8 cellular contexts compared by ENCODE assay signal in the genomic region with DNA sequence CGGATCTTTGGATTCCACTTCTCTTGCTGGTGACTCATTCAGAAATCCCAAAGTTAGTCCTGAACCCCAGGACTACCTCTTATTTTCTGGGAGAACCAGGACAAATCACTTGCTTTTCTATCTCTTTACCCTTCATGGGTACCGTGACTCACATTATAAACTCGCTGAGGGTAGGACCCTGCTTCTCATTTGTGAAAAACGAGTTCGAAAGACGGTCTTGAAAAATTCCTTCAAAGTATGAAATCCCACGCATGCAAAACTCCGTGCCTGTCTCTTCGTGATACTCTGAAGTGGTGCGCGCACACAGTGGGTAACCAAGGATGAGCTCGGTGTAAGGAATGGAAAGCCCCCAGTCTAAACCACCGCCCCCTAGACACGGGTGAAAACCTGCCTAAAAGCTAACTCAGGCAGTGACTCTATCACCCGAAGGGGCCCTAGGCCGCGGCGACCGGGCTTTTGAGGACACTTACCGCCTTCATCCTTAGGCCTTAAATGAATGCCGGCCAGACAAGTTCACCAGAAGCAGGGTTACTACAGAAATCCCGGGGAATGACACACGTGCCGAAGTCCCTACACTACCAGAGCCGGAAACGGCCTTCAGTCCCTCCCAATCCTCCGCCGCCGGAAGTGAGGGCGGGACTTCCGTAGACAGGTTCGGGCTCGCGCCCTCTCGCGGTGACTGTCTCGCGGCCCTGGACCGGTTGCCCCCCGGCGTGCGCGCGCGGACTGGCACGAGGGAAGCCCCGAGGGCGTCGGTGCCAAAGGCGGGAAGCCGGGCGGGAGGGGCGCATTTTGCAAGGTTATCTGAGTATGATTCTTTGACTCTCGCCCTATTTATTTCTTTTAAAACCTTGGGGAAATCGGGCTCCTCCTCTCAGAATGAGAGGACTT. TPM values are rescaled to one million over a fixed set of nuclear protein-coding genes. Genes with fewer than 3 reads are reported as not detected.
DNase-seq lines count a peak whose midpoint lies in the region; ATAC-seq and TF ChIP-seq lines count a peak whose summit lies in the region.

A gene with protein sequence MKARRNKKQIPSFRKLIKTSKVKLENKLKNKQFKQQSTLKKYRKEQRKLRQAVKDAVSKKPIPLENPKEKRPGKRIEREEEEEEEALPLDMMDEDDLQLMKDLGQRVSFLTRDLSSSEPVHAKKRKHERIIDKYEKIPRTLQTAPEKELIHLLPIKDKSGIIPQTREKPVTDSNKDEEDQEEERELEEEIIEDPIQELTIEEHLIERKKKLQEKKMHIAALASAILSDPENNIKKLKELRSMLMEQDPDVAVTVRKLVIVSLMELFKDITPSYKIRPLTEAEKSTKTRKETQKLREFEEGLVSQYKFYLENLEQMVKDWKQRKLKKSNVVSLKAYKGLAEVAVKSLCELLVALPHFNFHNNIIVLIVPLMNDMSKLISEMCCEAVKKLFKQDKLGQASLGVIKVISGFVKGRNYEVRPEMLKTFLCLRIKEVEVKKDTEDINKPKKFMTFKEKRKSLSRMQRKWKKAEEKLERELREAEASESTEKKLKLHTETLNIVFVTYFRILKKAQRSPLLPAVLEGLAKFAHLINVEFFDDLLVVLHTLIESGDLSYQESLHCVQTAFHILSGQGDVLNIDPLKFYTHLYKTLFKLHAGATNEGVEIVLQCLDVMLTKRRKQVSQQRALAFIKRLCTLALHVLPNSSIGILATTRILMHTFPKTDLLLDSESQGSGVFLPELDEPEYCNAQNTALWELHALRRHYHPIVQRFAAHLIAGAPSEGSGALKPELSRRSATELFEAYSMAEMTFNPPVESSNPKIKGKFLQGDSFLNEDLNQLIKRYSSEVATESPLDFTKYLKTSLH (minus strand): TSS at position 580 of the 891 bp plus-strand sequence. CDS start 101 bp downstream, at position 479.

- peak within 1 kb of the TSS; percentile 80 for H3K4me2 ChIP-seq in DND-41 (ENCODE audit: insufficient read depth, low read length)

- H3K9me3 Mint-ChIP-seq in activated T-cell treated with anti-CD3 and anti-CD28 coated beads, Interleukin-2, amount 50 U/mL, for 72 hours, result no peaks in the 10 kb centered on the region

- peaks cover 17% of the 10 kb centered on the region for H3K27me3 Mint-ChIP-seq in activated T-cell treated with anti-CD3 and anti-CD28 coated beads, Interleukin-2, amount 50 U/mL, for 72 hours (ENCODE audit: low read depth)

- peak within 1 kb of the TSS; percentile 77 for H2AFZ ChIP-seq in DND-41 (ENCODE audit: low read depth, low read length)

- H3K4me3 ChIP-seq in DND-41 (ENCODE audit: low read depth in 1 of 2, low read length in 2 of 2) (peak within 1 kb of the TSS; percentile 57 to 68), Peyer's patch (peak within 1 kb of the TSS; percentile 56 to 63 (median 60)), esophagus squamous epithelium (peak within 1 kb of the TSS; percentile 57 to 94 (median 64))

- ATAC-seq in DND-41 (ENCODE audit: insufficient read depth, low read depth) (peak; percentile 96), GM21723 (IDR thresholded peaks at IDR 0.05; ENCODE audit: unreplicated experiment) (peak; percentile 100)
- ATAC-seq in activated T-cell treated with anti-CD3 and anti-CD28 coated beads, Interleukin-2, amount 50 U/mL, for 72 hours (replicated peaks in 1 of 2), result peak; percentile 99

- peaks cover 11 to 23% of the 10 kb centered on the region in 2 donors for H3K36me3 Mint-ChIP-seq in activated T-cell treated with anti-CD3 and anti-CD28 coated beads, Interleukin-2, amount 50 U/mL, for 72 hours (ENCODE audit: insufficient read depth in 2 of 2)

- H3K27ac Mint-ChIP-seq in activated T-cell treated with anti-CD3 and anti-CD28 coated beads, Interleukin-2, amount 50 U/mL, for 72 hours, result peak within 1 kb of the TSS; percentile 97

- peak in 1 of 2 donors; percentile 30 for TF ChIP-seq POLR2A in Peyer's patch (IDR thresholded peaks at IDR 0.05)
- no peak for TF ChIP-seq POLR2A in esophagus squamous epithelium (IDR thresholded peaks at IDR 0.05)

- H3K9ac ChIP-seq in DND-41 (ENCODE audit: low read depth, low read length), result peak within 1 kb of the TSS; percentile 63

- H3K4me3 Mint-ChIP-seq in activated T-cell treated with anti-CD3 and anti-CD28 coated beads, Interleukin-2, amount 50 U/mL, for 72 hours, result peak within 1 kb of the TSS; percentile 94 to 99

- WGBS in esophagus squamous epithelium, 2 donors, result 0 to 1% methylated on average over 36 to 51 of the region's 55 CpGs

- H3K9me3 ChIP-seq in DND-41 (ENCODE audit: insufficient read depth, low read length, severe bottlenecking), result no peaks in the 10 kb centered on the region
- no peaks in the 10 kb centered on the region for H3K9me3 ChIP-seq in Peyer's patch
- no peaks in the 10 kb centered on the region for H3K9me3 ChIP-seq in esophagus squamous epithelium

- H3K36me3 ChIP-seq in DND-41 (ENCODE audit: insufficient read depth, low read length), result peaks cover 2% of the 10 kb centered on the region; the same call in 1 of the 2 replicates
- H3K36me3 ChIP-seq in Peyer's patch, result no peaks in the 10 kb centered on the region
- peaks cover 0 to 31% (median 0%) of the 10 kb centered on the region in 3 donors for H3K36me3 ChIP-seq in esophagus squamous epithelium

- H4K20me1 ChIP-seq in DND-41 (ENCODE audit: insufficient read depth, low read length), result no peaks in the 10 kb centered on the region

- peaks cover 18% of the 10 kb centered on the region for H3K79me2 ChIP-seq in DND-41 (ENCODE audit: insufficient read depth, low read length)

- H3K4me1 ChIP-seq in DND-41 (ENCODE audit: insufficient read depth, low read length), result peaks cover 16% of the 10 kb centered on the region
- peaks cover 0 to 17% (median 0%) of the 10 kb centered on the region in 4 donors for H3K4me1 ChIP-seq in Peyer's patch
- peaks cover 3 to 26% (median 19%) of the 10 kb centered on the region in 3 donors for H3K4me1 ChIP-seq in esophagus squamous epithelium

- DNase-seq in DND-41 (peak; percentile 89), KG1 (lab: John Stamatoyannopoulos, UW) (peak; percentile 89), Peyer's patch (peak; percentile 95 to 98 (median 97)), esophagus squamous epithelium (lab: John Stamatoyannopoulos, UW) (peak; percentile 65), myocyte (ENCODE audit: low read depth) (peak; percentile 96)
- DNase-seq in activated T-cell treated with anti-CD3 and anti-CD28 coated beads, Interleukin-2, amount 50 U/mL, for 72 hours, result peak; percentile 96 to 98
- peak; percentile 89 to 96 for DNase-seq in stimulated activated CD8-positive, alpha-beta memory T cell treated with anti-CD3 and anti-CD28 coated beads, Interleukin-7, amount 100 ng/mL, for 48 hours (ENCODE audit: extremely low read depth in 1 of 2, low read depth in 1 of 2)

- TF ChIP-seq CTCF in DND-41 (IDR thresholded peaks at IDR 0.05; ENCODE audit: borderline replicate concordance, extremely low read depth, low read length, poor library complexity, severe bottlenecking) (peak; percentile 60), Peyer's patch (IDR thresholded peaks at IDR 0.05) (peak; percentile 36 to 97 (median 88)), esophagus squamous epithelium (IDR thresholded peaks at IDR 0.05) (peak; percentile 71 to 90 (median 82))

- intact Hi-C loops in esophagus squamous epithelium (cut with DNase I), result loop anchor here (10.0 kb wide), 1 partner anchor 82 kb away; no protein-coding TSS in a partner anchor

- peaks cover 44% of the 10 kb centered on the region for H3K4me1 Mint-ChIP-seq in activated T-cell treated with anti-CD3 and anti-CD28 coated beads, Interleukin-2, amount 50 U/mL, for 72 hours (ENCODE audit: low read depth)

- peak within 1 kb of the TSS; percentile 73 for H3K27ac ChIP-seq in DND-41 (ENCODE audit: low read length)
- H3K27ac ChIP-seq in Peyer's patch, result peak within 1 kb of the TSS; percentile 63 to 76 (median 66)
- H3K27ac ChIP-seq in esophagus squamous epithelium, result peak within 1 kb of the TSS; percentile 63 to 90 (median 79)

- H3K27me3 ChIP-seq in DND-41 (ENCODE audit: insufficient read depth, low read length, poor library complexity), result no peaks in the 10 kb centered on the region
- H3K27me3 ChIP-seq in Peyer's patch, result no peaks in the 10 kb centered on the region
- no peaks in the 10 kb centered on the region for H3K27me3 ChIP-seq in esophagus squamous epithelium

RNA-seq across cellular contexts. Expression of the gene that starts here (rescaled TPM):
- total RNA-seq in Peyer's patch, result 10 to 100 TPM in 2 of 4 donors, 1 to 10 TPM in 2; 6.1 to 23.1 (median 9.2) TPM
- total RNA-seq in activated T-cell treated with anti-CD3 and anti-CD28 coated beads, Interleukin-2, amount 50 U/mL, for 72 hours, result 10 to 100 TPM; 28.0 to 38.0 TPM
- 10 to 100 TPM; 11.3 to 24.8 (median 18.5) TPM for total RNA-seq in esophagus squamous epithelium
- 26.5 and 32.0 TPM in 2 replicates for total RNA-seq in myocyte
- 6.2 TPM for polyA plus RNA-seq in myocyte (2012)

Comparison
In these comparisons a context has a peak if more than half of its experiments do, and no peak if none do; other contexts are left out.
1. Peak in every context shown above with its lines: DNase-seq, ATAC-seq, H3K4me3 ChIP-seq and H3K27ac ChIP-seq.